ENCODE assay signal across 8 cellular contexts in the genomic region with DNA sequence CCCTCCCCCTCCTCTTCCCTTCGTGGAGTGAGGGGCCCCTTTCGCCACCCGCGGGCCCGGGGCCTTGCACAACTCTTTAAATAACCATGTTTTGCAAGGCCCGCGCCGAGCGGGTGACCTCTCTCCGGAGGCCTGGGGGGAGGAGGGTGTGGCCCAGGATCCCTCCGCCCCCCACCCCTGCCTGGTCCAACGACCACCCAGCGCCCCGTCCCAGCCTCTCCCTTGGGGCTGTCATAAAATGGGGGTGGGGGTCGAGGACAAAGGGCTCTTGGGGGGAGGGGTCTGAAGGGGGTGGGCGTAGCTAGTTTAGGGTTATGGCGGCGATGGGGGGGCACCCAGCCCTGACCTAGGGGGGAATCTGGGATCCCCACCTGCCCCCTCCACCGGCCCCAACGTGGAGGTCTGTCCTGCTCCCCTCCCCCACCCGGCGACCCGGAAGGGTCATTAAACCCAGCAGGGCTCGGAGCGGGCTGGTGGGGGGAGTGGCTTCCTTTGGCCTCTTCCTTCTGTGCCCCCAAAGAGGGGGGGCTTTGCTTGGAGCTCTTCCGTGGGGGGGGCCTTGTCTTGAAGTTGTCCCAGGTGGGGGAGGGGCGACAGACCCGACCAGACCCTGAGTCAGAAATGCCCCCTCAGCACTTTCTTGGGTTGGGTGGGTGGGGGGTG. TPM values are rescaled to one million over a fixed set of nuclear protein-coding genes. Genes with fewer than 3 reads are reported as not detected.
DNase-seq lines count a peak whose midpoint lies in the region; ATAC-seq and TF ChIP-seq lines count a peak whose summit lies in the region.

No MANE protein-coding gene starts in this region.

- H3K27ac ChIP-seq in skeletal muscle tissue (ENCODE audit: low read depth, low read length), result peak overlapping the region; percentile 44

- POLR2A ChIA-PET in activated B cell treated with CpG ODN at 0.5 μM for 24 hours (lab: Charles Lee), result interaction anchor here (0.6 to 1.7 kb wide), 7 partner anchors 9 to 345 kb away, joined by 3 to 11 read pairs (median 5); a partner anchor contains a TSS

- ATAC-seq in activated CD8-positive, alpha-beta memory T cell treated with anti-CD3 and anti-CD28 coated beads, Interleukin-2, amount 10 ng/mL, durations not matched to agents 7 days and 5 days, result no peak
- ATAC-seq in activated B cell treated with CpG ODN at 0.5 μM for 24 hours (ENCODE audit: low read depth), result no peak
- peak; percentile 26 for ATAC-seq in left ventricle myocardium superior
- ATAC-seq in GM18873 (IDR thresholded peaks at IDR 0.05; ENCODE audit: low FRiP score, unreplicated experiment), result no peak
- no peak for ATAC-seq in HG03469 (IDR thresholded peaks at IDR 0.05; ENCODE audit: unreplicated experiment)

- H3K36me3 ChIP-seq in skeletal muscle tissue (ENCODE audit: control insufficient read depth in 3 of 3, insufficient read depth in 3 of 3, low read length in 3 of 3), result peaks cover 0 to 1% (median 0%) of the 10 kb centered on the region in 3 donors

- no peaks in the 10 kb centered on the region for H3K27me3 Mint-ChIP-seq in activated CD8-positive, alpha-beta memory T cell treated with anti-CD3 and anti-CD28 coated beads, Interleukin-2, amount 10 ng/mL, durations not matched to agents 7 days and 5 days
- H3K27me3 Mint-ChIP-seq in activated B cell treated with CpG ODN at 0.5 μM for 24 hours, result no peaks in the 10 kb centered on the region

- H3K4me3 ChIP-seq in skeletal muscle tissue (ENCODE audit: low read length in 3 of 3), result no peak overlapping the region

- no peaks in the 10 kb centered on the region for H3K9me3 Mint-ChIP-seq in activated CD8-positive, alpha-beta memory T cell treated with anti-CD3 and anti-CD28 coated beads, Interleukin-2, amount 10 ng/mL, durations not matched to agents 7 days and 5 days (ENCODE audit: low read depth)
- H3K9me3 Mint-ChIP-seq in activated B cell treated with CpG ODN at 0.5 μM for 24 hours, result no peaks in the 10 kb centered on the region

- H3K9me3 ChIP-seq in skeletal muscle tissue (ENCODE audit: control insufficient read depth in 3 of 3, low read length in 3 of 3), result no peaks in the 10 kb centered on the region

- H3K27me3 ChIP-seq in skeletal muscle tissue (ENCODE audit: control insufficient read depth in 3 of 3, insufficient read depth in 3 of 3, low read length in 3 of 3), result peaks cover 0 to 8% (median 5%) of the 10 kb centered on the region in 3 donors

- DNase-seq in activated CD8-positive, alpha-beta memory T cell treated with anti-CD3 and anti-CD28 coated beads, Interleukin-2, amount 10 ng/mL, durations not matched to agents 7 days and 5 days, result no peak
- DNase-seq in activated CD8-positive, alpha-beta memory T cell treated with anti-CD3 and anti-CD28 coated beads, Interleukin-2, amount 50 U/mL, for 4 hours, result no peak
- DNase-seq in activated B cell treated with CpG ODN at 0.5 μM for 24 hours (no peak), left ventricle myocardium superior (peak; percentile 78), GOT3 (lab: John Stamatoyannopoulos, UW) (no peak)

- H3K27ac Mint-ChIP-seq in activated CD8-positive, alpha-beta memory T cell treated with anti-CD3 and anti-CD28 coated beads, Interleukin-2, amount 10 ng/mL, durations not matched to agents 7 days and 5 days, result no peak overlapping the region
- H3K27ac Mint-ChIP-seq in activated B cell treated with CpG ODN at 0.5 μM for 24 hours, result peak overlapping the region; percentile 77

- H3K4me3 Mint-ChIP-seq in activated CD8-positive, alpha-beta memory T cell treated with anti-CD3 and anti-CD28 coated beads, Interleukin-2, amount 10 ng/mL, durations not matched to agents 7 days and 5 days, result peak overlapping the region; percentile 75
- peak overlapping the region; percentile 86 for H3K4me3 Mint-ChIP-seq in activated B cell treated with CpG ODN at 0.5 μM for 24 hours

- H3K9ac ChIP-seq in skeletal muscle tissue (ENCODE audit: low read depth in 1 of 3, low read length in 3 of 3), result no peak overlapping the region

- H3K4me1 ChIP-seq in skeletal muscle tissue (ENCODE audit: control insufficient read depth in 3 of 3, insufficient read depth in 3 of 3, low read length in 3 of 3), result peaks cover 7 to 16% (median 9%) of the 10 kb centered on the region in 3 donors

- H3K4me1 Mint-ChIP-seq in activated CD8-positive, alpha-beta memory T cell treated with anti-CD3 and anti-CD28 coated beads, Interleukin-2, amount 10 ng/mL, durations not matched to agents 7 days and 5 days, result peaks cover 10% of the 10 kb centered on the region
- H3K4me1 Mint-ChIP-seq in activated B cell treated with CpG ODN at 0.5 μM for 24 hours, result peaks cover 16% of the 10 kb centered on the region

- CTCF ChIA-PET in activated CD8-positive, alpha-beta memory T cell treated with anti-CD3 and anti-CD28 coated beads, Interleukin-2, amount 10 ng/mL, durations not matched to agents 7 days and 5 days (lab: Charles Lee), result interaction anchor here (1.3 kb wide), 1 partner anchor 57 kb away, joined by 4 read pairs; a partner anchor contains a TSS
- CTCF ChIA-PET in activated B cell treated with CpG ODN at 0.5 μM for 24 hours (lab: Charles Lee), result no interaction called here

- TF ChIP-seq CTCF in activated B cell treated with CpG ODN at 0.5 μM for 24 hours (IDR thresholded peaks at IDR 0.05), result no peak

- peaks cover 5% of the 10 kb centered on the region for H3K36me3 Mint-ChIP-seq in activated CD8-positive, alpha-beta memory T cell treated with anti-CD3 and anti-CD28 coated beads, Interleukin-2, amount 10 ng/mL, durations not matched to agents 7 days and 5 days
- peaks cover 15% of the 10 kb centered on the region for H3K36me3 Mint-ChIP-seq in activated B cell treated with CpG ODN at 0.5 μM for 24 hours (ENCODE audit: low read depth)

- intact Hi-C loops in activated B cell treated with CpG ODN at 0.5 μM for 24 hours (cut with micrococcal nuclease) (loop anchor here (10.0 kb wide), 1 partner anchor 178 kb away; a partner anchor contains a TSS), left ventricle myocardium superior (cut with micrococcal nuclease) (no loop called here)

RNA-seq across cellular contexts. Expression of a gene that starts 1.3 kb away (rescaled TPM):
- total RNA-seq in activated CD8-positive, alpha-beta memory T cell treated with anti-CD3 and anti-CD28 coated beads, Interleukin-2, amount 10 ng/mL, durations not matched to agents 7 days and 5 days, result 10 to 100 TPM; 30.6 to 35.9 TPM
- 67.7 and 74.9 TPM in 2 replicates for total RNA-seq in activated B cell treated with CpG ODN at 0.5 μM for 24 hours
- 5.7 TPM for total RNA-seq in left ventricle myocardium superior
- total RNA-seq in skeletal muscle tissue, result 2.6 TPM

RNA-seq across cellular contexts. Expression of a gene that starts 10.0 kb away (rescaled TPM):
- total RNA-seq in activated CD8-positive, alpha-beta memory T cell treated with anti-CD3 and anti-CD28 coated beads, Interleukin-2, amount 10 ng/mL, durations not matched to agents 7 days and 5 days, result 1 to 10 TPM in 1 of 2 experiments, under 1 TPM in 1; 0.66 to 1.1 TPM
- total RNA-seq in activated B cell treated with CpG ODN at 0.5 μM for 24 hours (0.49 TPM in 2 replicates), left ventricle myocardium superior (not detected), skeletal muscle tissue (not detected)

RNA-seq across cellular contexts. Expression of a gene that starts 14.2 kb away (rescaled TPM):
- 10 to 100 TPM; 63.7 to 73.7 TPM for total RNA-seq in activated CD8-positive, alpha-beta memory T cell treated with anti-CD3 and anti-CD28 coated beads, Interleukin-2, amount 10 ng/mL, durations not matched to agents 7 days and 5 days
- total RNA-seq in activated B cell treated with CpG ODN at 0.5 μM for 24 hours, result 174 and 189 TPM in 2 replicates
- 20.0 TPM for total RNA-seq in left ventricle myocardium superior
- total RNA-seq in skeletal muscle tissue, result 30.8 TPM

RNA-seq across cellular contexts. Expression of a gene that starts 33.9 kb away (rescaled TPM):
- total RNA-seq in activated CD8-positive, alpha-beta memory T cell treated with anti-CD3 and anti-CD28 coated beads, Interleukin-2, amount 10 ng/mL, durations not matched to agents 7 days and 5 days, result not detected
- total RNA-seq in activated B cell treated with CpG ODN at 0.5 μM for 24 hours (not detected in 2 replicates), left ventricle myocardium superior (not detected), skeletal muscle tissue (not detected)

RNA-seq across cellular contexts. Expression of a gene that starts 34.2 kb away (rescaled TPM):
- 10 to 100 TPM; 47.7 to 70.6 TPM for total RNA-seq in activated CD8-positive, alpha-beta memory T cell treated with anti-CD3 and anti-CD28 coated beads, Interleukin-2, amount 10 ng/mL, durations not matched to agents 7 days and 5 days
- total RNA-seq in activated B cell treated with CpG ODN at 0.5 μM for 24 hours, result 76.1 and 79.3 TPM in 2 replicates
- 23.7 TPM for total RNA-seq in left ventricle myocardium superior
- total RNA-seq in skeletal muscle tissue, result 18.3 TPM
